In the genomic region with DNA sequence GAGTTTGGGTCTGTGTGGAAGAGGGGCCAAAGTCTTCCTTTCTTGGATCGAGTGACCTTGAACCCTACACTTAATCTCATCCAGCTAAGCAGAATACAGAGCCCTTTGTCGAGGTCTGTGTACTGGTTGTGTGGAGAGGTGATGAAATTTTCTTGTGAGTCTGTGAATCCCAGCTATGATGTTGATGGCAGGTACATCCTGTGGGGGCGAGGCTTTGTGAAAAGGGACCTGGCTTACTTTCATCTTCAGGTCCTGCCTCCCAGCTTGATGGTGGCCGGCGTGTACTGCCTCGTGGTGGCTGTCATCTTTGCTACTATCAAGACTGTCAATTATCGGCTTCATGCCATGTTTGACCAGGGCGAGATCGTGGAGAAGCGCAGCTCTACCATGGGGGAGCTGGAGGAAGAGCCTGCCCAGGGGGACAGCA, we compare ENCODE assay signal across 9 cellular contexts. TPM values are rescaled to one million over a fixed set of nuclear protein-coding genes. Genes with fewer than 3 reads are reported as not detected.
DNase-seq lines count a peak whose midpoint lies in the region; ATAC-seq, FAIRE-seq and TF ChIP-seq lines count a peak whose summit lies in the region.
"Had no signal": no experiment of that assay in that cellular context is flagged by ENCODE, and none has a peak within 500 bp of the region (broad histone marks: within the 10 kb centered on the region; RNA-seq: fewer than 3 reads in every experiment).

No MANE protein-coding gene starts in this region.

- 51 to 61% (median 51%) methylated on average over 10 of the region's 10 CpGs for WGBS in ovary, 3 donors

- H3K4me1 Mint-ChIP-seq in CD8-positive, alpha-beta T cell (ENCODE audit: low read depth): peaks cover 40% of the 10 kb centered on the region

- H2AFZ ChIP-seq in endothelial cell of umbilical vein (ENCODE audit: low read depth, low read length): no peak overlapping the region

- POLR2A ChIA-PET in CD8-positive, alpha-beta T cell (lab: Charles Lee): interaction anchor here (0.9 to 3.1 kb wide), 7 partner anchors 22 to 119 kb away, joined by 3 to 34 read pairs (median 4); a partner anchor contains a TSS
- POLR2A ChIA-PET in Panc1 (lab: Charles Lee): no interaction called here
- POLR2A ChIA-PET in endothelial cell of umbilical vein (lab: Charles Lee): no interaction called here

- TF ChIP-seq POLR2A in endothelial cell of umbilical vein (IDR thresholded peaks at IDR 0.05; ENCODE audit: low read depth, low read length) (no peak), ovary (IDR thresholded peaks at IDR 0.05) (no peak)

- peak overlapping the region; percentile 92 for H3K27ac ChIP-seq in CD8-positive, alpha-beta T cell (ENCODE audit: low read depth, low read length)
- H3K27ac ChIP-seq in Panc1 (ENCODE audit: low read length): peak overlapping the region; percentile 84
- H3K27ac ChIP-seq in endothelial cell of umbilical vein (ENCODE audit: insufficient read depth, low read depth, low read length): peak overlapping the region; percentile 16
- peak overlapping the region in 1 of 2 donors; percentile 97 for H3K27ac ChIP-seq in ovary

- in situ Hi-C loops in Panc1 (cut with HindIII; ENCODE audit: low pct_unique_long_range_greater_than_20kb, low sequenced_read_pairs): no loop called here

- H3K27me3 ChIP-seq in CD8-positive, alpha-beta T cell (ENCODE audit: insufficient read depth, low read length): no peaks in the 10 kb centered on the region
- H3K27me3 ChIP-seq in Panc1 (ENCODE audit: control insufficient read depth, insufficient read depth, low read length) (no peaks in the 10 kb centered on the region), endothelial cell of umbilical vein (ENCODE audit: control insufficient read depth in 2 of 2, insufficient read depth in 2 of 2, low read length in 2 of 2) (no peaks in the 10 kb centered on the region), ovary (no peaks in the 10 kb centered on the region)

- H4K20me1 ChIP-seq in endothelial cell of umbilical vein (replicated peaks; ENCODE audit: control insufficient read depth, extremely low read depth, insufficient read depth, low read length): no peaks in the 10 kb centered on the region

- H3K9ac ChIP-seq in endothelial cell of umbilical vein (replicated peaks; ENCODE audit: extremely low read depth, insufficient read depth, low read length): peak overlapping the region; percentile 53

- peaks cover 34% of the 10 kb centered on the region for H3K4me1 ChIP-seq in CD8-positive, alpha-beta T cell (ENCODE audit: insufficient read depth, low read length)
- peaks cover 28% of the 10 kb centered on the region for H3K4me1 ChIP-seq in Panc1 (ENCODE audit: control insufficient read depth, insufficient read depth, low read length)
- peaks cover 29% of the 10 kb centered on the region for H3K4me1 ChIP-seq in endothelial cell of umbilical vein (ENCODE audit: control insufficient read depth, extremely low read depth, insufficient read depth, low read length)
- peaks cover 17% of the 10 kb centered on the region for H3K4me1 ChIP-seq in ovary (ENCODE audit: insufficient read depth)

- H3K9me1 ChIP-seq in endothelial cell of umbilical vein (replicated peaks; ENCODE audit: control insufficient read depth, extremely low read depth, insufficient read depth, low read length): no peaks in the 10 kb centered on the region

- peak overlapping the region; percentile 86 for H3K4me2 ChIP-seq in endothelial cell of umbilical vein (ENCODE audit: insufficient read depth, low read length)

- peaks cover 51% of the 10 kb centered on the region for H3K36me3 Mint-ChIP-seq in CD8-positive, alpha-beta T cell

- no peaks in the 10 kb centered on the region for H3K27me3 Mint-ChIP-seq in CD8-positive, alpha-beta T cell (ENCODE audit: low read depth)

- H3K79me2 ChIP-seq in endothelial cell of umbilical vein (ENCODE audit: control insufficient read depth, insufficient read depth, low read length): peaks cover 44% of the 10 kb centered on the region

- no peaks in the 10 kb centered on the region for H3K9me3 Mint-ChIP-seq in CD8-positive, alpha-beta T cell

- no peak for ATAC-seq in CD8-positive, alpha-beta T cell
- ATAC-seq in Panc1: no peak

- CTCF ChIA-PET in CD8-positive, alpha-beta T cell (lab: Charles Lee): interaction anchor here (0.8 to 1.7 kb wide), 4 partner anchors 9 to 44 kb away, joined by 3 to 14 read pairs (median 3); a partner anchor contains a TSS
- CTCF ChIA-PET in Panc1 (lab: Charles Lee) (no interaction called here), endothelial cell of umbilical vein (lab: Charles Lee) (interaction anchor here (1.2 kb wide), 1 partner anchor 9 kb away, joined by 5 read pairs; no protein-coding TSS in a partner anchor)

- H3K36me3 ChIP-seq in CD8-positive, alpha-beta T cell (ENCODE audit: insufficient read depth, low read length): peaks cover 25% of the 10 kb centered on the region
- H3K36me3 ChIP-seq in Panc1 (ENCODE audit: control insufficient read depth, insufficient read depth, low read length) (peaks cover 19% of the 10 kb centered on the region), endothelial cell of umbilical vein (ENCODE audit: control insufficient read depth in 2 of 2, extremely low read depth in 1 of 2, insufficient read depth in 2 of 2, low read length in 2 of 2) (peaks cover 0 to 34% of the 10 kb centered on the region in 2 experiments), ovary (no peaks in the 10 kb centered on the region)

- BruUV-seq in Panc1 (replicated peaks; lab: Mats Ljungman, UMichigan) (no TSS peak), endothelial cell of umbilical vein (replicated peaks; lab: Mats Ljungman, UMichigan) (TSS peak; percentile 16)

- TF ChIP-seq CTCF in CD8-positive, alpha-beta T cell (IDR thresholded peaks at IDR 0.05): no peak
- TF ChIP-seq CTCF in Panc1 (IDR thresholded peaks at IDR 0.05) (no peak), endothelial cell of umbilical vein (IDR thresholded peaks at IDR 0.05; ENCODE audit: extremely low read depth in 1 of 2, insufficient read depth in 1 of 2, low read depth in 1 of 2, low read length in 2 of 2) (no peak), ovary (IDR thresholded peaks at IDR 0.05) (no peak)

- no peak for TF ChIP-seq EP300 in ovary (IDR thresholded peaks at IDR 0.05)

- H3K9me3 ChIP-seq in CD8-positive, alpha-beta T cell (ENCODE audit: low read length): no peaks in the 10 kb centered on the region
- H3K9me3 ChIP-seq in Panc1 (ENCODE audit: control insufficient read depth, insufficient read depth, low read depth, low read length): no peaks in the 10 kb centered on the region
- H3K9me3 ChIP-seq in endothelial cell of umbilical vein (replicated peaks; ENCODE audit: control insufficient read depth, insufficient read depth, low read length): no peaks in the 10 kb centered on the region
- no peaks in the 10 kb centered on the region for H3K9me3 ChIP-seq in ovary

- H3K27ac Mint-ChIP-seq in CD8-positive, alpha-beta T cell: peak overlapping the region; percentile 96

- dilution Hi-C loops in endothelial cell of umbilical vein (cut with MboI; ENCODE audit: extremely low pct_ligation_motif_present, low sequenced_read_pairs): no loop called here

- peak in 1 of 7 experiments; percentile 49 for DNase-seq in CD8-positive, alpha-beta T cell
- no peak for DNase-seq in Panc1 (ENCODE audit: low read depth, low spot score)
- DNase-seq in endothelial cell of umbilical vein (ENCODE audit: low read depth, low spot score): no peak
- DNase-seq in ovary: peak in 1 of 5 donors; percentile 41
- no peak for DNase-seq in midbrain (lab: John Stamatoyannopoulos, UW)
- no peak for DNase-seq in ecto neural progenitor cell (ENCODE audit: low spot score)
- DNase-seq in NCI-H748 treated with DMSO at 0.1 percent for 48 hours (lab: John Stamatoyannopoulos, UW): no peak
- no peak for DNase-seq in urothelium cell line (ENCODE audit: low spot score)

- H3K4me3 ChIP-seq in CD8-positive, alpha-beta T cell (ENCODE audit: low read depth, low read length): peak overlapping the region; percentile 75
- peak overlapping the region; percentile 88 to 97 for H3K4me3 ChIP-seq in Panc1 (ENCODE audit: low read depth in 2 of 2, low read length in 2 of 2)
- H3K4me3 ChIP-seq in endothelial cell of umbilical vein (replicated peaks in 1 of 3; ENCODE audit: insufficient read depth in 1 of 3, low read depth in 1 of 3, low read length in 3 of 3): peak overlapping the region; percentile 64 to 90 (median 71)
- H3K4me3 ChIP-seq in ovary: peak overlapping the region; percentile 86

- H3K4me3 Mint-ChIP-seq in CD8-positive, alpha-beta T cell: peak overlapping the region; percentile 96

- intact Hi-C loops in CD8-positive, alpha-beta T cell (cut with DNase I, micrococcal nuclease): loop anchor here in 1 of 2 experiments (10.0 kb wide), 2 partner anchors 692 to 698 kb away; a partner anchor contains a TSS
- intact Hi-C loops in Panc1 (cut with micrococcal nuclease; ENCODE audit: unreplicated experiment) (no loop called here), endothelial cell of umbilical vein (cut with micrococcal nuclease) (no loop called here), ovary (cut with DNase I) (no loop called here)

- no peak for FAIRE-seq in endothelial cell of umbilical vein (lab: Jason Lieb, UNC)
- FAIRE-seq in urothelium cell line (lab: Jason Lieb, UNC): no peak
- FAIRE-seq: TTC549 had no signal

RNA-seq across cellular contexts. Expression of a gene that starts 1.0 kb away (rescaled TPM):
- 10 to 100 TPM; 52.7 to 56.4 TPM for total RNA-seq in CD8-positive, alpha-beta T cell
- total RNA-seq in Panc1 (2021; ENCODE audit: unreplicated experiment): 74.5 TPM
- 82.2 TPM for polyA plus RNA-seq in Panc1 (2012; ENCODE audit: insufficient read length)
- 53.8 and 53.9 TPM in 2 replicates for total RNA-seq in endothelial cell of umbilical vein
- polyA plus RNA-seq in endothelial cell of umbilical vein: 42.6 and 53.5 TPM in 2 replicates
- polyA plus RNA-seq in endothelial cell of umbilical vein (2011; cell fraction: cytosol; rRNA removed): 23.3 and 28.8 TPM in 2 replicates
- polyA plus RNA-seq in endothelial cell of umbilical vein (2011; cell fraction: nucleus; rRNA removed): 76.1 and 90.5 TPM in 2 replicates
- polyA plus RNA-seq in endothelial cell of umbilical vein (2012): 28.4 and 32.6 TPM in 2 replicates
- polyA minus RNA-seq in endothelial cell of umbilical vein: 45.5 and 63.5 TPM in 2 replicates
- 34.9 TPM for polyA minus RNA-seq in endothelial cell of umbilical vein (2011; cell fraction: cytosol; rRNA and poly(A)+ RNA removed)
- polyA minus RNA-seq in endothelial cell of umbilical vein (2011; cell fraction: nucleus; rRNA and poly(A)+ RNA removed): 43.2 and 59.8 TPM in 2 replicates
- 10 to 100 TPM; 10.6 to 42.1 (median 28.2) TPM for total RNA-seq in ovary
- polyA plus RNA-seq in ovary: 10 to 100 TPM in 1 of 2 donors, 1 to 10 TPM in 1; 3.3 to 14.8 TPM

RNA-seq across cellular contexts. Expression of a gene that starts 2.6 kb away (rescaled TPM):
- 10 to 100 TPM; 56.6 to 65.7 TPM for total RNA-seq in CD8-positive, alpha-beta T cell
- 124 TPM for total RNA-seq in Panc1 (2021; ENCODE audit: unreplicated experiment)
- polyA plus RNA-seq in Panc1 (2012; ENCODE audit: insufficient read length): 138 TPM
- 160 and 182 TPM in 2 replicates for total RNA-seq in endothelial cell of umbilical vein
- 131 and 148 TPM in 2 replicates for polyA plus RNA-seq in endothelial cell of umbilical vein
- polyA plus RNA-seq in endothelial cell of umbilical vein (2011; cell fraction: cytosol; rRNA removed): 74.8 and 100 TPM in 2 replicates
- 107 and 124 TPM in 2 replicates for polyA plus RNA-seq in endothelial cell of umbilical vein (2011; cell fraction: nucleus; rRNA removed)
- polyA plus RNA-seq in endothelial cell of umbilical vein (2012): 98.7 and 129 TPM in 2 replicates
- 74.5 and 110 TPM in 2 replicates for polyA minus RNA-seq in endothelial cell of umbilical vein
- 32.2 TPM for polyA minus RNA-seq in endothelial cell of umbilical vein (2011; cell fraction: cytosol; rRNA and poly(A)+ RNA removed)
- polyA minus RNA-seq in endothelial cell of umbilical vein (2011; cell fraction: nucleus; rRNA and poly(A)+ RNA removed): 44.6 and 76.6 TPM in 2 replicates
- total RNA-seq in ovary: 10 to 100 TPM; 23.2 to 51.9 (median 46.0) TPM
- polyA plus RNA-seq in ovary: 10 to 100 TPM in 1 of 2 donors, 1 to 10 TPM in 1; 6.7 to 27.9 TPM

RNA-seq across cellular contexts. Expression of a gene that starts 21.0 kb away (rescaled TPM):
- 10 to 100 TPM in 1 of 2 experiments, 1 to 10 TPM in 1; 9.1 to 11.1 TPM for total RNA-seq in CD8-positive, alpha-beta T cell
- total RNA-seq in Panc1 (2021; ENCODE audit: unreplicated experiment) (0.69 TPM), endothelial cell of umbilical vein (0.60 and 1.3 TPM in 2 replicates), ovary (1 to 10 TPM in 3 of 7 donors, under 1 TPM in 4; 0.65 to 4.0 (median 0.95) TPM)
- polyA plus RNA-seq in Panc1 (2012; ENCODE audit: insufficient read length): 0.63 TPM
- polyA plus RNA-seq in endothelial cell of umbilical vein (0.17 and 0.19 TPM in 2 replicates), ovary (1 to 10 TPM in 1 of 2 donors, not detected in 1; 1.5 TPM)
- polyA plus RNA-seq in endothelial cell of umbilical vein (2011; cell fraction: cytosol; rRNA removed): 0.13 and 0.21 TPM in 2 replicates
- 0.66 and 0.87 TPM in 2 replicates for polyA plus RNA-seq in endothelial cell of umbilical vein (2011; cell fraction: nucleus; rRNA removed)
- polyA plus RNA-seq in endothelial cell of umbilical vein (2012): 0.70 TPM in 1 of 2 replicates, not detected in the other
- polyA minus RNA-seq in endothelial cell of umbilical vein: 0.51 TPM in 1 of 2 replicates, not detected in the other
- polyA minus RNA-seq in endothelial cell of umbilical vein (2011; cell fraction: cytosol; rRNA and poly(A)+ RNA removed): not detected
- 0.34 TPM in 1 of 2 replicates, not detected in the other for polyA minus RNA-seq in endothelial cell of umbilical vein (2011; cell fraction: nucleus; rRNA and poly(A)+ RNA removed)

RNA-seq across cellular contexts. Expression of a gene that starts 21.3 kb away (rescaled TPM):
- total RNA-seq in CD8-positive, alpha-beta T cell: 100 to 1,000 TPM; 397 to 405 TPM
- total RNA-seq in Panc1 (2021; ENCODE audit: unreplicated experiment): 86.9 TPM
- polyA plus RNA-seq in Panc1 (2012; ENCODE audit: insufficient read length): 107 TPM
- total RNA-seq in endothelial cell of umbilical vein: 119 and 128 TPM in 2 replicates
- 67.5 and 96.5 TPM in 2 replicates for polyA plus RNA-seq in endothelial cell of umbilical vein
- 43.7 and 54.8 TPM in 2 replicates for polyA plus RNA-seq in endothelial cell of umbilical vein (2011; cell fraction: cytosol; rRNA removed)
- polyA plus RNA-seq in endothelial cell of umbilical vein (2011; cell fraction: nucleus; rRNA removed): 78.0 and 81.6 TPM in 2 replicates
- polyA plus RNA-seq in endothelial cell of umbilical vein (2012): 53.4 and 66.6 TPM in 2 replicates
- polyA minus RNA-seq in endothelial cell of umbilical vein: 61.4 and 99.1 TPM in 2 replicates
- polyA minus RNA-seq in endothelial cell of umbilical vein (2011; cell fraction: cytosol; rRNA and poly(A)+ RNA removed): 16.3 TPM
- 33.2 and 56.9 TPM in 2 replicates for polyA minus RNA-seq in endothelial cell of umbilical vein (2011; cell fraction: nucleus; rRNA and poly(A)+ RNA removed)
- 10 to 100 TPM; 15.0 to 48.2 (median 42.6) TPM for total RNA-seq in ovary
- polyA plus RNA-seq in ovary: 10 to 100 TPM; 10.0 to 26.7 TPM

RNA-seq across cellular contexts. Expression of a gene that starts 40.7 kb away (rescaled TPM):
- 10 to 100 TPM; 64.7 to 65.1 TPM for total RNA-seq in CD8-positive, alpha-beta T cell
- total RNA-seq in Panc1 (2021; ENCODE audit: unreplicated experiment) (108 TPM), endothelial cell of umbilical vein (18.8 and 19.7 TPM in 2 replicates), ovary (10 to 100 TPM; 21.7 to 63.0 (median 40.3) TPM)
- polyA plus RNA-seq in Panc1 (2012; ENCODE audit: insufficient read length): 109 TPM
- polyA plus RNA-seq in endothelial cell of umbilical vein (12.7 and 18.5 TPM in 2 replicates), ovary (10 to 100 TPM; 24.5 to 42.4 TPM)
- 7.1 and 11.1 TPM in 2 replicates for polyA plus RNA-seq in endothelial cell of umbilical vein (2011; cell fraction: cytosol; rRNA removed)
- polyA plus RNA-seq in endothelial cell of umbilical vein (2011; cell fraction: nucleus; rRNA removed): 29.6 and 32.5 TPM in 2 replicates
- polyA plus RNA-seq in endothelial cell of umbilical vein (2012): 14.2 and 20.1 TPM in 2 replicates
- 8.6 and 12.0 TPM in 2 replicates for polyA minus RNA-seq in endothelial cell of umbilical vein
- 64.3 TPM for polyA minus RNA-seq in endothelial cell of umbilical vein (2011; cell fraction: cytosol; rRNA and poly(A)+ RNA removed)
- polyA minus RNA-seq in endothelial cell of umbilical vein (2011; cell fraction: nucleus; rRNA and poly(A)+ RNA removed): 7.8 and 11.2 TPM in 2 replicates
